16 cellular contexts compared by ENCODE assay signal in the genomic region with DNA sequence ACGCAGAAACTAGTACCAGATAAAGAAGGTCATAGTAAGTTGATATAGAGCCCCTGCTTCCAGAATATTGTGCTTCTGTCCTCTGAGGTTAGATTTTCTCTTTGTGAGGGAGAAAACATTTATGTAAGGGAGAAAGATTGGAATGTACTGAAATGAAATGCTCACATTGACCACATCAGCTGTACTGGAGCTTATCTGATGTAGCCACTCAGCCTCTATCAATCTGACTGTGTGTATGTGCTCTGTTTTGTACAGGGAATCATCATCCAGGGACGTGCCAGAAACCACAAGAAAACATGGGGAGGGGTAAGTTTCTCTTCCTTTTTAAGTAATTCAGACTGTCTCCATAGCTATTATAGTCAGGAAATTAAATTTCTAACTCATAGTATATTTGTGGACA. TPM values are rescaled to one million over a fixed set of nuclear protein-coding genes. Genes with fewer than 3 reads are reported as not detected.
DNase-seq lines count a peak whose midpoint lies in the region; ATAC-seq and TF ChIP-seq lines count a peak whose summit lies in the region.
"Had no signal": no experiment of that assay in that cellular context is flagged by ENCODE, and none has a peak within 500 bp of the region (broad histone marks: within the 10 kb centered on the region; RNA-seq: fewer than 3 reads in every experiment).

No MANE protein-coding gene starts in this region.

- no peak overlapping the region for H2BK5ac ChIP-seq in mesenchymal stem cell (ENCODE audit: low read depth, low read length, poor library complexity, severe bottlenecking)

- H3K27ac Mint-ChIP-seq in natural killer cell treated with Interleukin-12 subunit alpha and Interleukin-12 subunit beta and Interleukin-15 and Interleukin-18, amount 100 ng/mL, for 72 hours = no peak overlapping the region
- no peak overlapping the region for H3K27ac Mint-ChIP-seq in CD8-positive, alpha-beta memory T cell
- H3K27ac Mint-ChIP-seq: activated CD4-positive, alpha-beta memory T cell treated with anti-CD3 and anti-CD28 coated beads, Interleukin-2, amount 10 ng/mL, durations not matched to agents 7 days and 5 days had no signal

- no peak overlapping the region for H3K4ac ChIP-seq in mesenchymal stem cell (ENCODE audit: low read depth in 1 of 2, low read length in 2 of 2)

- H3K27me3 Mint-ChIP-seq in natural killer cell treated with Interleukin-12 subunit alpha and Interleukin-12 subunit beta and Interleukin-15 and Interleukin-18, amount 100 ng/mL, for 72 hours = no peaks in the 10 kb centered on the region
- peaks cover 0 to 4% of the 10 kb centered on the region in 2 donors for H3K27me3 Mint-ChIP-seq in CD8-positive, alpha-beta memory T cell
- H3K27me3 Mint-ChIP-seq: activated CD4-positive, alpha-beta memory T cell treated with anti-CD3 and anti-CD28 coated beads, Interleukin-2, amount 10 ng/mL, durations not matched to agents 7 days and 5 days had no signal

- H3K14ac ChIP-seq in mesenchymal stem cell (ENCODE audit: low read length in 2 of 2) = no peak overlapping the region

- H3K36me3 ChIP-seq in BE2C (no peaks in the 10 kb centered on the region), brain microvascular endothelial cell (replicated peaks) (no peaks in the 10 kb centered on the region), mesenchymal stem cell (ENCODE audit: control insufficient read depth in 1 of 2, insufficient read depth in 2 of 2, low read depth in 1 of 2, low read length in 2 of 2) (peaks cover 0 to 2% of the 10 kb centered on the region in 2 experiments), MG63 (no peaks in the 10 kb centered on the region), mucosa of descending colon (ENCODE audit: low read depth) (no peaks in the 10 kb centered on the region)
- H3K36me3 ChIP-seq in CD8-positive, alpha-beta memory T cell (ENCODE audit: insufficient read depth, low read length) = no peaks in the 10 kb centered on the region
- H3K36me3 ChIP-seq: right lobe of liver had no signal

- DNase-seq in BE2C (no peak), LHCN-M2 (ENCODE audit: low read depth) (peak; percentile 63), brain microvascular endothelial cell (peak; percentile 78), mesenchymal stem cell (peak; percentile 56), MG63 (no peak), mucosa of descending colon (no peak)
- DNase-seq in natural killer cell treated with Interleukin-12 subunit alpha and Interleukin-12 subunit beta and Interleukin-15 and Interleukin-18, amount 100 ng/mL, for 72 hours (ENCODE audit: low spot score) = no peak
- no peak for DNase-seq in CD8-positive, alpha-beta memory T cell
- DNase-seq: activated CD4-positive, alpha-beta memory T cell treated with anti-CD3 and anti-CD28 coated beads, Interleukin-2, amount 10 ng/mL, durations not matched to agents 7 days and 5 days; C1 segment of cervical spinal cord; NCI-H187; NCI-H510A; right lobe of liver; stimulated activated CD4-positive, alpha-beta T cell treated with anti-CD3 and anti-CD28 coated beads, Interleukin-4, amount 100 ng/mL, for 1 hour; stimulated activated CD8-positive, alpha-beta memory T cell treated with anti-CD3 and anti-CD28 coated beads, Interleukin-4, amount 100 ng/mL, for 48 hours had no signal

- H2BK120ac ChIP-seq in mesenchymal stem cell (ENCODE audit: low read depth, low read length) = no peak overlapping the region

- peak overlapping the region; percentile 55 for H3K27ac ChIP-seq in brain microvascular endothelial cell
- no peak overlapping the region for H3K27ac ChIP-seq in mesenchymal stem cell (ENCODE audit: low read length, poor library complexity, severe bottlenecking)
- no peak overlapping the region for H3K27ac ChIP-seq in CD8-positive, alpha-beta memory T cell (ENCODE audit: low read depth, low read length)
- H3K27ac ChIP-seq: right lobe of liver had no signal

- in situ Hi-C loops in brain microvascular endothelial cell (cut with HindIII; ENCODE audit: low pct_ligation_motif_present, low sequenced_read_pairs) = no loop called here

- H3K4me3 Mint-ChIP-seq in natural killer cell treated with Interleukin-12 subunit alpha and Interleukin-12 subunit beta and Interleukin-15 and Interleukin-18, amount 100 ng/mL, for 72 hours = no peak overlapping the region
- H3K4me3 Mint-ChIP-seq in CD8-positive, alpha-beta memory T cell = no peak overlapping the region
- H3K4me3 Mint-ChIP-seq: activated CD4-positive, alpha-beta memory T cell treated with anti-CD3 and anti-CD28 coated beads, Interleukin-2, amount 10 ng/mL, durations not matched to agents 7 days and 5 days had no signal

- no peak overlapping the region for H2AFZ ChIP-seq in mesenchymal stem cell (ENCODE audit: low read depth, low read length)

- H3K23ac ChIP-seq in mesenchymal stem cell (ENCODE audit: low read length in 2 of 2) = no peak overlapping the region

- no peak overlapping the region for H4K8ac ChIP-seq in mesenchymal stem cell (ENCODE audit: low read length)

- H2AK5ac ChIP-seq in mesenchymal stem cell (ENCODE audit: low read length, severe bottlenecking) = no peak overlapping the region

- POLR2A ChIA-PET in CD8-positive, alpha-beta memory T cell (lab: Charles Lee) = no interaction called here

- H3K36me3 Mint-ChIP-seq in natural killer cell treated with Interleukin-12 subunit alpha and Interleukin-12 subunit beta and Interleukin-15 and Interleukin-18, amount 100 ng/mL, for 72 hours = no peaks in the 10 kb centered on the region
- no peaks in the 10 kb centered on the region for H3K36me3 Mint-ChIP-seq in CD8-positive, alpha-beta memory T cell

- CTCF ChIA-PET in CD8-positive, alpha-beta memory T cell (lab: Charles Lee) = no interaction called here

- H4K91ac ChIP-seq in mesenchymal stem cell (ENCODE audit: low read length) = no peak overlapping the region

- intact Hi-C loops in mucosa of descending colon (cut with DNase I, micrococcal nuclease) = no loop called here

- TF ChIP-seq CTCF in BE2C (IDR thresholded peaks at IDR 0.05; ENCODE audit: low read depth, low read length) (no peak), brain microvascular endothelial cell (IDR thresholded peaks at IDR 0.05; ENCODE audit: low read depth, low read length, missing control alignments) (no peak), mucosa of descending colon (IDR thresholded peaks at IDR 0.05) (no peak)

- no peaks in the 10 kb centered on the region for H3K27me3 ChIP-seq in BE2C
- no peaks in the 10 kb centered on the region for H3K27me3 ChIP-seq in brain microvascular endothelial cell (replicated peaks)
- H3K27me3 ChIP-seq in mesenchymal stem cell (ENCODE audit: control insufficient read depth in 1 of 2, insufficient read depth in 1 of 2, low read length in 2 of 2) = no peaks in the 10 kb centered on the region
- H3K27me3 ChIP-seq in MG63 = no peaks in the 10 kb centered on the region
- no peaks in the 10 kb centered on the region for H3K27me3 ChIP-seq in CD8-positive, alpha-beta memory T cell (ENCODE audit: insufficient read depth, low read length, poor library complexity, severe bottlenecking)
- H3K27me3 ChIP-seq: right lobe of liver had no signal

- H3K4me2 ChIP-seq in mesenchymal stem cell (ENCODE audit: low read length, poor library complexity, severe bottlenecking) = no peak overlapping the region

- no peak for ATAC-seq in natural killer cell treated with Interleukin-12 subunit alpha and Interleukin-12 subunit beta and Interleukin-15 and Interleukin-18, amount 100 ng/mL, for 72 hours
- ATAC-seq in mucosa of descending colon = no peak
- ATAC-seq: right lobe of liver had no signal

- no peaks in the 10 kb centered on the region for H3K79me1 ChIP-seq in mesenchymal stem cell (replicated peaks; ENCODE audit: low read length, poor library complexity, severe bottlenecking)

- no peak overlapping the region for H3K9ac ChIP-seq in mesenchymal stem cell (ENCODE audit: low read length)

- no peak overlapping the region for H3K18ac ChIP-seq in mesenchymal stem cell (ENCODE audit: low read depth in 1 of 2, low read length in 2 of 2)

- 44% methylated on average over 1 of the region's 2 CpGs for WGBS in mesenchymal stem cell

- no peaks in the 10 kb centered on the region for H3K4me1 Mint-ChIP-seq in natural killer cell treated with Interleukin-12 subunit alpha and Interleukin-12 subunit beta and Interleukin-15 and Interleukin-18, amount 100 ng/mL, for 72 hours (ENCODE audit: low read depth in 2 of 2)
- H3K4me1 Mint-ChIP-seq in CD8-positive, alpha-beta memory T cell = no peaks in the 10 kb centered on the region
- H3K4me1 Mint-ChIP-seq: activated CD4-positive, alpha-beta memory T cell treated with anti-CD3 and anti-CD28 coated beads, Interleukin-2, amount 10 ng/mL, durations not matched to agents 7 days and 5 days had no signal

- H3K4me3 ChIP-seq in BE2C (ENCODE audit: low read depth, low read length) (peak overlapping the region; percentile 8; the same call in 1 of the 2 replicates), brain microvascular endothelial cell (ENCODE audit: low read depth, low read length) (no peak overlapping the region), mesenchymal stem cell (ENCODE audit: insufficient read depth in 1 of 2, low read depth in 1 of 2, low read length in 2 of 2) (no peak overlapping the region), MG63 (no peak overlapping the region), mucosa of descending colon (no peak overlapping the region)
- H3K4me3 ChIP-seq in CD8-positive, alpha-beta memory T cell (ENCODE audit: low read length) = no peak overlapping the region
- H3K4me3 ChIP-seq: right lobe of liver had no signal

- H3K4me1 ChIP-seq in BE2C = peaks cover 4% of the 10 kb centered on the region; the same call in 1 of the 2 replicates
- H3K4me1 ChIP-seq in mesenchymal stem cell (ENCODE audit: control insufficient read depth, insufficient read depth, low read depth, low read length) = no peaks in the 10 kb centered on the region
- no peaks in the 10 kb centered on the region for H3K4me1 ChIP-seq in mucosa of descending colon (ENCODE audit: low read depth)
- H3K4me1 ChIP-seq in CD8-positive, alpha-beta memory T cell (ENCODE audit: insufficient read depth, low read length) = no peaks in the 10 kb centered on the region
- H3K4me1 ChIP-seq: right lobe of liver had no signal

- no peak overlapping the region for H2BK12ac ChIP-seq in mesenchymal stem cell (ENCODE audit: low read length in 2 of 2)

- H3K9me3 Mint-ChIP-seq in natural killer cell treated with Interleukin-12 subunit alpha and Interleukin-12 subunit beta and Interleukin-15 and Interleukin-18, amount 100 ng/mL, for 72 hours = no peaks in the 10 kb centered on the region
- H3K9me3 Mint-ChIP-seq in CD8-positive, alpha-beta memory T cell = peaks cover 0 to 2% (median 0%) of the 10 kb centered on the region in 5 donors
- H3K9me3 Mint-ChIP-seq: activated CD4-positive, alpha-beta memory T cell treated with anti-CD3 and anti-CD28 coated beads, Interleukin-2, amount 10 ng/mL, durations not matched to agents 7 days and 5 days had no signal

- H2BK15ac ChIP-seq in mesenchymal stem cell (ENCODE audit: low read depth, poor library complexity, severe bottlenecking) = no peak overlapping the region

- H3K9me3 ChIP-seq in BE2C = no peaks in the 10 kb centered on the region
- H3K9me3 ChIP-seq in mesenchymal stem cell (ENCODE audit: control insufficient read depth, low read length) = no peaks in the 10 kb centered on the region
- H3K9me3 ChIP-seq in MG63 = no peaks in the 10 kb centered on the region; the same call in 1 of the 2 replicates
- H3K9me3 ChIP-seq in mucosa of descending colon = no peaks in the 10 kb centered on the region
- H3K9me3 ChIP-seq in CD8-positive, alpha-beta memory T cell (ENCODE audit: low read length) = no peaks in the 10 kb centered on the region
- H3K9me3 ChIP-seq: right lobe of liver had no signal

RNA-seq across cellular contexts. Expression of gene PRRG1, which starts 56.8 kb away (rescaled TPM):
- 5.5 TPM for polyA plus RNA-seq in BE2C (2012; ENCODE audit: insufficient read depth, insufficient read length, low read depth)
- total RNA-seq in LHCN-M2 (2014; rRNA removed) (16.6 and 17.6 TPM in 2 replicates), mucosa of descending colon (10 to 100 TPM; 11.1 to 12.0 (median 11.6) TPM)
- polyA plus RNA-seq in LHCN-M2 (2012) = 4.1 TPM
- polyA plus RNA-seq in mesenchymal stem cell (2013, experiment 1 of 2) = 19.5 TPM
- polyA plus RNA-seq in mesenchymal stem cell (2013, experiment 2 of 2) = 20.5 TPM
- not detected for total RNA-seq in natural killer cell treated with Interleukin-12 subunit alpha and Interleukin-12 subunit beta and Interleukin-15 and Interleukin-18, amount 100 ng/mL, for 72 hours
- total RNA-seq in MG63 (2014; rRNA removed; shearing (Covaris generic); ENCODE audit: low replicate concordance) = 8.0 and 13.2 TPM in 2 replicates
- not detected for total RNA-seq in CD8-positive, alpha-beta memory T cell
- polyA plus RNA-seq in CD8-positive, alpha-beta memory T cell = not detected
- total RNA-seq: activated CD4-positive, alpha-beta memory T cell treated with anti-CD3 and anti-CD28 coated beads, Interleukin-2, amount 10 ng/mL, durations not matched to agents 7 days and 5 days; OCI-LY7 had no signal

Comparison
In these comparisons a context has a peak if more than half of its experiments do, and no peak if none do; other contexts are left out.
1. DNase-seq: peak in LHCN-M2 (single experiment), brain microvascular endothelial cell (single experiment) and mesenchymal stem cell (single experiment); none in BE2C (single experiment), natural killer cell treated with Interleukin-12 subunit alpha and Interleukin-12 subunit beta and Interleukin-15 and Interleukin-18, amount 100 ng/mL, for 72 hours (single experiment), MG63 (single experiment), mucosa of descending colon (0 of 3) and CD8-positive, alpha-beta memory T cell (0 of 5).